In the genomic region with DNA sequence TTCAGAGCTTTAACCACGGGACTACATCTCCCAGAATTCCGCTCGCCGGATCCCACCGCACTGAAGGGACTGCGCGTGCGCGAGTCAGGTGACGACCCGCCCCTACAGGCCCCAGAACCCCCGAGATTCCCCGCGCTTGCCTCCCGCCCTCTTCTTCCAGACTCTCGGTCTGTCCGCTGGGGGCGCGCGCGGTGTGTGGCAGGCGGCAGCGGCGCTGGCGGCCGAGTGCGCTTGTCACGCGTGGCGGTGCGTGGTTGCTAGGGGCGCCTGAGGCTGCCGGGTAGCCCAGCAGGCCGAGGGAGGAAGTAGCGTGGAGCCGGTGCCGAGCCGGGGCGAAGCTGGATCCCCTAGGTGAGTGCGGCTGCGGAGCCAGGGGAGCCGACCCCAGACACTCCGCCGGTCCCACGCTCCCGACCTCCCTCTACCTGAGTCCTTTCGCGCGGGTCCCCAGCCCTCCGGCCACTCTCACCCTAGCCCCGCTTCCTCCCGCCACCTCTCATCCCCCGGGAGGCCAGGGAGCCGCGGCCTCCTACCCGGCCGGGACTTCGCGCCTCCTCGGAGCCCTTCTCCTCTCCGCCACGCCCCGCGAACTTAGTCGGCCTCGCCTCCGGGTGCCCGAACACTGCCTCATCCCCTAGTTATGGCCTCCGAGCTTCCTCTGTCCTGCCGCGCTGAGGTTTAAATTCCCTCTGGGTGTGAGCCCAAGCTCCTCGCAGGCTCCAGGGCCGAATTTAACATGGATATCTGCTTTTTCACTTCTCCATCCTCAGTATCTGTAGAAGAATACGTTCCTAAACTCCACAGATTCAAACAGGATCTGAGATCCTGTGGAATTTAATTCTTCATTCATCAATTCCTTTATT, we compare ENCODE assay signal across 1 cellular context.
A peak's percentile ranks its signal among the peaks of the same experiment; 100 is the strongest.
TF ChIP-seq lines count a peak whose summit lies in the region.

A gene with protein sequence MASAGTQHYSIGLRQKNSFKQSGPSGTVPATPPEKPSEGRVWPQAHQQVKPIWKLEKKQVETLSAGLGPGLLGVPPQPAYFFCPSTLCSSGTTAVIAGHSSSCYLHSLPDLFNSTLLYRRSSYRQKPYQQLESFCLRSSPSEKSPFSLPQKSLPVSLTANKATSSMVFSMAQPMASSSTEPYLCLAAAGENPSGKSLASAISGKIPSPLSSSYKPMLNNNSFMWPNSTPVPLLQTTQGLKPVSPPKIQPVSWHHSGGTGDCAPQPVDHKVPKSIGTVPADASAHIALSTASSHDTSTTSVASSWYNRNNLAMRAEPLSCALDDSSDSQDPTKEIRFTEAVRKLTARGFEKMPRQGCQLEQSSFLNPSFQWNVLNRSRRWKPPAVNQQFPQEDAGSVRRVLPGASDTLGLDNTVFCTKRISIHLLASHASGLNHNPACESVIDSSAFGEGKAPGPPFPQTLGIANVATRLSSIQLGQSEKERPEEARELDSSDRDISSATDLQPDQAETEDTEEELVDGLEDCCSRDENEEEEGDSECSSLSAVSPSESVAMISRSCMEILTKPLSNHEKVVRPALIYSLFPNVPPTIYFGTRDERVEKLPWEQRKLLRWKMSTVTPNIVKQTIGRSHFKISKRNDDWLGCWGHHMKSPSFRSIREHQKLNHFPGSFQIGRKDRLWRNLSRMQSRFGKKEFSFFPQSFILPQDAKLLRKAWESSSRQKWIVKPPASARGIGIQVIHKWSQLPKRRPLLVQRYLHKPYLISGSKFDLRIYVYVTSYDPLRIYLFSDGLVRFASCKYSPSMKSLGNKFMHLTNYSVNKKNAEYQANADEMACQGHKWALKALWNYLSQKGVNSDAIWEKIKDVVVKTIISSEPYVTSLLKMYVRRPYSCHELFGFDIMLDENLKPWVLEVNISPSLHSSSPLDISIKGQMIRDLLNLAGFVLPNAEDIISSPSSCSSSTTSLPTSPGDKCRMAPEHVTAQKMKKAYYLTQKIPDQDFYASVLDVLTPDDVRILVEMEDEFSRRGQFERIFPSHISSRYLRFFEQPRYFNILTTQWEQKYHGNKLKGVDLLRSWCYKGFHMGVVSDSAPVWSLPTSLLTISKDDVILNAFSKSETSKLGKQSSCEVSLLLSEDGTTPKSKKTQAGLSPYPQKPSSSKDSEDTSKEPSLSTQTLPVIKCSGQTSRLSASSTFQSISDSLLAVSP (plus strand): TSS at position 149 of the 863 bp plus-strand sequence. CDS start 26,842 bp downstream, outside the sequence.

TF ChIP-seq in K562, 482 proteins besides CTCF, POLR2A, EP300 and RAD21 (continued from another document and continues in another):
- TF ChIP-seq MEF2D (tag; conservative IDR thresholded peaks at IDR 0.05; ENCODE audit: low read depth) (no peak), NFIX (CRISPR knock-in tag; IDR thresholded peaks at IDR 0.05; ENCODE audit: low read depth) (no peak), ZC3H11A (IDR thresholded peaks at IDR 0.05; ENCODE audit: low read depth, low read length) (no peak), ZNF445 (CRISPR knock-in tag; IDR thresholded peaks at IDR 0.05; ENCODE audit: low read depth) (no peak), U2AF2 (optimal IDR thresholded peaks at IDR 0.05; ENCODE audit: low read depth, low read length) (no peak), ZNF780A (CRISPR knock-in tag; IDR thresholded peaks at IDR 0.05) (no peak), ZNF408 (CRISPR knock-in tag; IDR thresholded peaks at IDR 0.05; ENCODE audit: low read depth) (no peak), NELFE (IDR thresholded peaks at IDR 0.05; ENCODE audit: insufficient read depth, insufficient read length) (no peak), ETV1 (tag; conservative IDR thresholded peaks at IDR 0.05; ENCODE audit: low read depth) (no peak), SMAD3 (CRISPR knock-in tag; conservative IDR thresholded peaks at IDR 0.05) (no peak), PHF21A (IDR thresholded peaks at IDR 0.05; ENCODE audit: borderline replicate concordance, low read depth) (no peak), ZNF184 (CRISPR knock-in tag; IDR thresholded peaks at IDR 0.05) (no peak), MCM7 (IDR thresholded peaks at IDR 0.05) (no peak), ZKSCAN1 (IDR thresholded peaks at IDR 0.05; ENCODE audit: low read depth, low read length) (no peak)
- TF ChIP-seq, protein P1, sequence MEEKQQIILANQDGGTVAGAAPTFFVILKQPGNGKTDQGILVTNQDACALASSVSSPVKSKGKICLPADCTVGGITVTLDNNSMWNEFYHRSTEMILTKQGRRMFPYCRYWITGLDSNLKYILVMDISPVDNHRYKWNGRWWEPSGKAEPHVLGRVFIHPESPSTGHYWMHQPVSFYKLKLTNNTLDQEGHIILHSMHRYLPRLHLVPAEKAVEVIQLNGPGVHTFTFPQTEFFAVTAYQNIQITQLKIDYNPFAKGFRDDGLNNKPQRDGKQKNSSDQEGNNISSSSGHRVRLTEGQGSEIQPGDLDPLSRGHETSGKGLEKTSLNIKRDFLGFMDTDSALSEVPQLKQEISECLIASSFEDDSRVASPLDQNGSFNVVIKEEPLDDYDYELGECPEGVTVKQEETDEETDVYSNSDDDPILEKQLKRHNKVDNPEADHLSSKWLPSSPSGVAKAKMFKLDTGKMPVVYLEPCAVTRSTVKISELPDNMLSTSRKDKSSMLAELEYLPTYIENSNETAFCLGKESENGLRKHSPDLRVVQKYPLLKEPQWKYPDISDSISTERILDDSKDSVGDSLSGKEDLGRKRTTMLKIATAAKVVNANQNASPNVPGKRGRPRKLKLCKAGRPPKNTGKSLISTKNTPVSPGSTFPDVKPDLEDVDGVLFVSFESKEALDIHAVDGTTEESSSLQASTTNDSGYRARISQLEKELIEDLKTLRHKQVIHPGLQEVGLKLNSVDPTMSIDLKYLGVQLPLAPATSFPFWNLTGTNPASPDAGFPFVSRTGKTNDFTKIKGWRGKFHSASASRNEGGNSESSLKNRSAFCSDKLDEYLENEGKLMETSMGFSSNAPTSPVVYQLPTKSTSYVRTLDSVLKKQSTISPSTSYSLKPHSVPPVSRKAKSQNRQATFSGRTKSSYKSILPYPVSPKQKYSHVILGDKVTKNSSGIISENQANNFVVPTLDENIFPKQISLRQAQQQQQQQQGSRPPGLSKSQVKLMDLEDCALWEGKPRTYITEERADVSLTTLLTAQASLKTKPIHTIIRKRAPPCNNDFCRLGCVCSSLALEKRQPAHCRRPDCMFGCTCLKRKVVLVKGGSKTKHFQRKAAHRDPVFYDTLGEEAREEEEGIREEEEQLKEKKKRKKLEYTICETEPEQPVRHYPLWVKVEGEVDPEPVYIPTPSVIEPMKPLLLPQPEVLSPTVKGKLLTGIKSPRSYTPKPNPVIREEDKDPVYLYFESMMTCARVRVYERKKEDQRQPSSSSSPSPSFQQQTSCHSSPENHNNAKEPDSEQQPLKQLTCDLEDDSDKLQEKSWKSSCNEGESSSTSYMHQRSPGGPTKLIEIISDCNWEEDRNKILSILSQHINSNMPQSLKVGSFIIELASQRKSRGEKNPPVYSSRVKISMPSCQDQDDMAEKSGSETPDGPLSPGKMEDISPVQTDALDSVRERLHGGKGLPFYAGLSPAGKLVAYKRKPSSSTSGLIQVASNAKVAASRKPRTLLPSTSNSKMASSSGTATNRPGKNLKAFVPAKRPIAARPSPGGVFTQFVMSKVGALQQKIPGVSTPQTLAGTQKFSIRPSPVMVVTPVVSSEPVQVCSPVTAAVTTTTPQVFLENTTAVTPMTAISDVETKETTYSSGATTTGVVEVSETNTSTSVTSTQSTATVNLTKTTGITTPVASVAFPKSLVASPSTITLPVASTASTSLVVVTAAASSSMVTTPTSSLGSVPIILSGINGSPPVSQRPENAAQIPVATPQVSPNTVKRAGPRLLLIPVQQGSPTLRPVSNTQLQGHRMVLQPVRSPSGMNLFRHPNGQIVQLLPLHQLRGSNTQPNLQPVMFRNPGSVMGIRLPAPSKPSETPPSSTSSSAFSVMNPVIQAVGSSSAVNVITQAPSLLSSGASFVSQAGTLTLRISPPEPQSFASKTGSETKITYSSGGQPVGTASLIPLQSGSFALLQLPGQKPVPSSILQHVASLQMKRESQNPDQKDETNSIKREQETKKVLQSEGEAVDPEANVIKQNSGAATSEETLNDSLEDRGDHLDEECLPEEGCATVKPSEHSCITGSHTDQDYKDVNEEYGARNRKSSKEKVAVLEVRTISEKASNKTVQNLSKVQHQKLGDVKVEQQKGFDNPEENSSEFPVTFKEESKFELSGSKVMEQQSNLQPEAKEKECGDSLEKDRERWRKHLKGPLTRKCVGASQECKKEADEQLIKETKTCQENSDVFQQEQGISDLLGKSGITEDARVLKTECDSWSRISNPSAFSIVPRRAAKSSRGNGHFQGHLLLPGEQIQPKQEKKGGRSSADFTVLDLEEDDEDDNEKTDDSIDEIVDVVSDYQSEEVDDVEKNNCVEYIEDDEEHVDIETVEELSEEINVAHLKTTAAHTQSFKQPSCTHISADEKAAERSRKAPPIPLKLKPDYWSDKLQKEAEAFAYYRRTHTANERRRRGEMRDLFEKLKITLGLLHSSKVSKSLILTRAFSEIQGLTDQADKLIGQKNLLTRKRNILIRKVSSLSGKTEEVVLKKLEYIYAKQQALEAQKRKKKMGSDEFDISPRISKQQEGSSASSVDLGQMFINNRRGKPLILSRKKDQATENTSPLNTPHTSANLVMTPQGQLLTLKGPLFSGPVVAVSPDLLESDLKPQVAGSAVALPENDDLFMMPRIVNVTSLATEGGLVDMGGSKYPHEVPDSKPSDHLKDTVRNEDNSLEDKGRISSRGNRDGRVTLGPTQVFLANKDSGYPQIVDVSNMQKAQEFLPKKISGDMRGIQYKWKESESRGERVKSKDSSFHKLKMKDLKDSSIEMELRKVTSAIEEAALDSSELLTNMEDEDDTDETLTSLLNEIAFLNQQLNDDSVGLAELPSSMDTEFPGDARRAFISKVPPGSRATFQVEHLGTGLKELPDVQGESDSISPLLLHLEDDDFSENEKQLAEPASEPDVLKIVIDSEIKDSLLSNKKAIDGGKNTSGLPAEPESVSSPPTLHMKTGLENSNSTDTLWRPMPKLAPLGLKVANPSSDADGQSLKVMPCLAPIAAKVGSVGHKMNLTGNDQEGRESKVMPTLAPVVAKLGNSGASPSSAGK (IDR thresholded peaks at IDR 0.05), result peak; percentile 70
- TF ChIP-seq, protein P2, sequence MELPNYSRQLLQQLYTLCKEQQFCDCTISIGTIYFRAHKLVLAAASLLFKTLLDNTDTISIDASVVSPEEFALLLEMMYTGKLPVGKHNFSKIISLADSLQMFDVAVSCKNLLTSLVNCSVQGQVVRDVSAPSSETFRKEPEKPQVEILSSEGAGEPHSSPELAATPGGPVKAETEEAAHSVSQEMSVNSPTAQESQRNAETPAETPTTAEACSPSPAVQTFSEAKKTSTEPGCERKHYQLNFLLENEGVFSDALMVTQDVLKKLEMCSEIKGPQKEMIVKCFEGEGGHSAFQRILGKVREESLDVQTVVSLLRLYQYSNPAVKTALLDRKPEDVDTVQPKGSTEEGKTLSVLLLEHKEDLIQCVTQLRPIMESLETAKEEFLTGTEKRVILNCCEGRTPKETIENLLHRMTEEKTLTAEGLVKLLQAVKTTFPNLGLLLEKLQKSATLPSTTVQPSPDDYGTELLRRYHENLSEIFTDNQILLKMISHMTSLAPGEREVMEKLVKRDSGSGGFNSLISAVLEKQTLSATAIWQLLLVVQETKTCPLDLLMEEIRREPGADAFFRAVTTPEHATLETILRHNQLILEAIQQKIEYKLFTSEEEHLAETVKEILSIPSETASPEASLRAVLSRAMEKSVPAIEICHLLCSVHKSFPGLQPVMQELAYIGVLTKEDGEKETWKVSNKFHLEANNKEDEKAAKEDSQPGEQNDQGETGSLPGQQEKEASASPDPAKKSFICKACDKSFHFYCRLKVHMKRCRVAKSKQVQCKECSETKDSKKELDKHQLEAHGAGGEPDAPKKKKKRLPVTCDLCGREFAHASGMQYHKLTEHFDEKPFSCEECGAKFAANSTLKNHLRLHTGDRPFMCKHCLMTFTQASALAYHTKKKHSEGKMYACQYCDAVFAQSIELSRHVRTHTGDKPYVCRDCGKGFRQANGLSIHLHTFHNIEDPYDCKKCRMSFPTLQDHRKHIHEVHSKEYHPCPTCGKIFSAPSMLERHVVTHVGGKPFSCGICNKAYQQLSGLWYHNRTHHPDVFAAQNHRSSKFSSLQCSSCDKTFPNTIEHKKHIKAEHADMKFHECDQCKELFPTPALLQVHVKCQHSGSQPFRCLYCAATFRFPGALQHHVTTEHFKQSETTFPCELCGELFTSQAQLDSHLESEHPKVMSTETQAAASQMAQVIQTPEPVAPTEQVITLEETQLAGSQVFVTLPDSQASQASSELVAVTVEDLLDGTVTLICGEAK (IDR thresholded peaks at IDR 0.05), result no peak
- TF ChIP-seq, protein P2 (CRISPR knock-in tag; IDR thresholded peaks at IDR 0.05), result no peak
- TF ChIP-seq, protein P3, sequence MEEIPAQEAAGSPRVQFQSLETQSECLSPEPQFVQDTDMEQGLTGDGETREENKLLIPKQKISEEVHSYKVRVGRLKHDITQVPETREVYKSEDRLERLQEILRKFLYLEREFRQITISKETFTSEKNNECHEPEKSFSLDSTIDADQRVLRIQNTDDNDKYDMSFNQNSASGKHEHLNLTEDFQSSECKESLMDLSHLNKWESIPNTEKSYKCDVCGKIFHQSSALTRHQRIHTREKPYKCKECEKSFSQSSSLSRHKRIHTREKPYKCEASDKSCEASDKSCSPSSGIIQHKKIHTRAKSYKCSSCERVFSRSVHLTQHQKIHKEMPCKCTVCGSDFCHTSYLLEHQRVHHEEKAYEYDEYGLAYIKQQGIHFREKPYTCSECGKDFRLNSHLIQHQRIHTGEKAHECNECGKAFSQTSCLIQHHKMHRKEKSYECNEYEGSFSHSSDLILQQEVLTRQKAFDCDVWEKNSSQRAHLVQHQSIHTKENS (CRISPR knock-in tag; IDR thresholded peaks at IDR 0.05), result no peak
